ENCODE assay signal across 20 cellular contexts in genomic region chr9:107983762-107984161, GRCh38.
"Had no signal": no experiment of that assay in that cellular context is flagged by ENCODE, and none has a peak within 500 bp of the region (broad histone marks: within the 10 kb centered on the region; RNA-seq: fewer than 3 reads in every experiment).

No MANE protein-coding gene starts in this region.

- H3K4me3 Mint-ChIP-seq: activated CD8-positive, alpha-beta T cell treated with anti-CD3 and anti-CD28 coated beads, Interleukin-2, amount 10 ng/mL, durations not matched to agents 7 days and 5 days; brain; central memory CD8-positive, alpha-beta T cell; T-helper 1 cell treated with Interleukin-12 subunit alpha and Interleukin-12 subunit beta and Interleukin-4 antibody, amounts not matched to agents 30 μg/mL and 1 μg/mL, for 36 hours had no signal

- H3K27ac Mint-ChIP-seq: activated CD8-positive, alpha-beta T cell treated with anti-CD3 and anti-CD28 coated beads, Interleukin-2, amount 10 ng/mL, durations not matched to agents 7 days and 5 days; brain; T-helper 1 cell treated with Interleukin-12 subunit alpha and Interleukin-12 subunit beta and Interleukin-4 antibody, amounts not matched to agents 30 μg/mL and 1 μg/mL, for 36 hours had no signal

- DNase-seq: activated CD4-positive, alpha-beta T cell treated with anti-CD3 and anti-CD28 coated beads for 4 hours; activated CD8-positive, alpha-beta memory T cell treated with anti-CD3 and anti-CD28 coated beads, Interleukin-2, amount 50 U/mL, for 48 hours; activated CD8-positive, alpha-beta T cell treated with anti-CD3 and anti-CD28 coated beads, Interleukin-2, amount 10 ng/mL, durations not matched to agents 7 days and 5 days; activated naive CD4-positive, alpha-beta T cell treated with anti-CD3 and anti-CD28 coated beads, Interleukin-2, amount 50 U/mL, for 16 hours; activated T-cell treated with anti-CD3 and anti-CD28 coated beads, Interleukin-2, amount 50 U/mL, for 1 hour; Karpas-422; MM.1S; NCI-H1105 treated with DMSO at 0.1 percent for 48 hours; NCI-H1436 treated with DMSO at 0.1 percent for 48 hours; NCI-H187; NCI-H2081; NCI-H510A treated with DMSO at 0.1 percent for 48 hours; SHP77 had no signal

- H3K36me3 Mint-ChIP-seq: brain had no signal

- ATAC-seq: activated CD4-positive, CD25-positive, alpha-beta regulatory T cell treated with anti-CD3 and anti-CD28 coated beads, Interleukin-2, amount 50 U/mL, for 24 hours; activated CD8-positive, alpha-beta T cell treated with anti-CD3 and anti-CD28 coated beads, Interleukin-2, amount 10 ng/mL, durations not matched to agents 7 days and 5 days; PC-3; SK-N-SH treated with all-trans-retinoic acid at 6 μM for 48 hours had no signal

- H3K9me3 Mint-ChIP-seq: brain; T-helper 1 cell treated with Interleukin-12 subunit alpha and Interleukin-12 subunit beta and Interleukin-4 antibody, amounts not matched to agents 30 μg/mL and 1 μg/mL, for 36 hours had no signal

- H3K27me3 Mint-ChIP-seq: brain; central memory CD8-positive, alpha-beta T cell had no signal

- H3K27ac ChIP-seq: SJSA1 had no signal

- H3K9me3 ChIP-seq: SJSA1 had no signal

- H3K4me1 ChIP-seq: SJSA1 had no signal

- H3K27me3 ChIP-seq: SJSA1 had no signal

- H3K36me3 ChIP-seq: SJSA1 had no signal

- H3K4me3 ChIP-seq: SJSA1 had no signal

- H3K4me1 Mint-ChIP-seq: brain; central memory CD8-positive, alpha-beta T cell had no signal
